ENCODE assay signal across 13 cellular contexts in genomic region chr3:22729981-22730380, GRCh38.
DNase-seq lines count a peak whose midpoint lies in the region; ATAC-seq and TF ChIP-seq lines count a peak whose summit lies in the region.
"Had no signal": no experiment of that assay in that cellular context is flagged by ENCODE, and none has a peak within 500 bp of the region (broad histone marks: within the 10 kb centered on the region; RNA-seq: fewer than 3 reads in every experiment).

No MANE protein-coding gene starts in this region.

- H3K4me1 Mint-ChIP-seq in MCF 10A (ENCODE audit: insufficient read depth, unreplicated experiment) (peaks cover 18% of the 10 kb centered on the region), endothelial cell (ENCODE audit: unreplicated experiment) (peaks cover 6% of the 10 kb centered on the region)

- intact Hi-C loops in MCF 10A (cut with micrococcal nuclease) (loop anchor here (1.0 kb wide), 1 partner anchor 157 kb away; no protein-coding TSS in a partner anchor), breast epithelium (cut with DNase I; ENCODE audit: low total_unique reads) (no loop called here), transverse colon (cut with DNase I; ENCODE audit: low total_unique reads) (no loop called here)

- no peaks in the 10 kb centered on the region for H3K9me2 ChIP-seq in OCI-LY1 (ENCODE audit: low read depth, low read length)

- no peak overlapping the region for H3K4me2 ChIP-seq in OCI-LY1 (ENCODE audit: low read length)
- H3K4me2 ChIP-seq: KMS-11 had no signal

- no TSS peak for BruUV-seq in MCF 10A (replicated peaks; lab: Mats Ljungman, UMichigan)

- no peak overlapping the region for H3K27ac Mint-ChIP-seq in MCF 10A (ENCODE audit: low read depth, unreplicated experiment)
- H3K27ac Mint-ChIP-seq in endothelial cell (ENCODE audit: unreplicated experiment): no peak overlapping the region

- DNase-seq in MCF 10A (ENCODE audit: unreplicated experiment): peak; percentile 35
- DNase-seq in breast epithelium (ENCODE audit: low spot score in 2 of 2): no peak
- peak; percentile 8 for DNase-seq in endothelial cell (ENCODE audit: low spot score)
- no peak for DNase-seq in transverse colon
- DNase-seq in stimulated activated CD4-positive, alpha-beta T cell treated with anti-CD3 and anti-CD28 coated beads, Interleukin-12 subunit alpha, Interleukin-12 subunit beta, amount 100 ng/mL, for 4 hours: no peak
- DNase-seq in GM19238 (ENCODE audit: insufficient read length, low spot score): no peak
- DNase-seq: activated T-cell treated with anti-CD3 and anti-CD28 coated beads, Interleukin-2, amount 50 U/mL, for 1 hour; lower lobe of right lung; NCI-H510A; psoas muscle had no signal

- no peak for TF ChIP-seq POLR2A in breast epithelium (IDR thresholded peaks at IDR 0.05)
- TF ChIP-seq POLR2A in transverse colon (IDR thresholded peaks at IDR 0.05): no peak

- H3K27ac ChIP-seq in breast epithelium: no peak overlapping the region
- no peak overlapping the region for H3K27ac ChIP-seq in OCI-LY1 (ENCODE audit: low read depth, low read length, poor library complexity, severe bottlenecking)
- no peak overlapping the region for H3K27ac ChIP-seq in transverse colon
- H3K27ac ChIP-seq: KMS-11, lower lobe of right lung, psoas muscle had no signal

- H3K36me3 ChIP-seq in breast epithelium (no peaks in the 10 kb centered on the region), OCI-LY1 (ENCODE audit: insufficient read depth, low read length) (no peaks in the 10 kb centered on the region), transverse colon (no peaks in the 10 kb centered on the region)
- H3K36me3 ChIP-seq: lower lobe of right lung had no signal

- no peak for ATAC-seq in GM18867 (IDR thresholded peaks at IDR 0.05; ENCODE audit: unreplicated experiment)
- ATAC-seq: lower lobe of right lung, psoas muscle had no signal

- no peaks in the 10 kb centered on the region for H3F3A ChIP-seq in OCI-LY1 (ENCODE audit: insufficient read depth, low read length)

- in situ Hi-C loops in transverse colon (cut with MboI; ENCODE audit: low pct_ligation_motif_present in 1 of 4, low pct_unique_long_range_greater_than_20kb in 1 of 4, low sequenced_read_pairs in 3 of 4): no loop called here

- H4K20me1 ChIP-seq in OCI-LY1 (ENCODE audit: insufficient read depth, low read length): no peaks in the 10 kb centered on the region

- TF ChIP-seq EP300 in transverse colon (IDR thresholded peaks at IDR 0.05; ENCODE audit: low read depth): no peak

- no peaks in the 10 kb centered on the region for H3K9me3 Mint-ChIP-seq in MCF 10A (ENCODE audit: unreplicated experiment)
- H3K9me3 Mint-ChIP-seq in endothelial cell (ENCODE audit: unreplicated experiment): no peaks in the 10 kb centered on the region

- H3K9me3 ChIP-seq in breast epithelium: no peaks in the 10 kb centered on the region
- H3K9me3 ChIP-seq in OCI-LY1 (ENCODE audit: low read length): no peaks in the 10 kb centered on the region
- no peaks in the 10 kb centered on the region for H3K9me3 ChIP-seq in transverse colon
- H3K9me3 ChIP-seq: lower lobe of right lung, psoas muscle had no signal

- H3K36me3 Mint-ChIP-seq in MCF 10A (ENCODE audit: insufficient read depth, unreplicated experiment) (no peaks in the 10 kb centered on the region), endothelial cell (ENCODE audit: low read depth, unreplicated experiment) (no peaks in the 10 kb centered on the region)

- H3K79me2 ChIP-seq in OCI-LY1 (ENCODE audit: insufficient read depth, low read length): no peaks in the 10 kb centered on the region

- no peak overlapping the region for H3K9ac ChIP-seq in OCI-LY1 (ENCODE audit: low read length)
- H3K9ac ChIP-seq: KMS-11 had no signal

- WGBS in transverse colon (ENCODE audit: low coverage in 1 of 2), 2 donors: 16 to 23% methylated on average over 1 of the region's 1 CpG

- H3K4me3 Mint-ChIP-seq in MCF 10A (ENCODE audit: unreplicated experiment) (no peak overlapping the region), endothelial cell (ENCODE audit: unreplicated experiment) (no peak overlapping the region)

- no peaks in the 10 kb centered on the region for H3K27me3 Mint-ChIP-seq in MCF 10A (ENCODE audit: insufficient read depth, unreplicated experiment)
- H3K27me3 Mint-ChIP-seq in endothelial cell (ENCODE audit: unreplicated experiment): no peaks in the 10 kb centered on the region

- POLR2A ChIA-PET in MCF 10A (lab: Yijun Ruan, JAX): interaction anchor here (0.6 to 1.4 kb wide), 4 partner anchors 10 to 212 kb away, joined by 3 to 5 read pairs (median 3); no protein-coding TSS in a partner anchor

- H3K27me3 ChIP-seq in breast epithelium (no peaks in the 10 kb centered on the region), OCI-LY1 (ENCODE audit: insufficient read depth, low read length) (no peaks in the 10 kb centered on the region), transverse colon (no peaks in the 10 kb centered on the region)

- H3K4me3 ChIP-seq in breast epithelium (no peak overlapping the region), OCI-LY1 (ENCODE audit: low read depth, low read length, poor library complexity, severe bottlenecking) (no peak overlapping the region), transverse colon (no peak overlapping the region)
- H3K4me3 ChIP-seq: lower lobe of right lung, psoas muscle had no signal

- CTCF ChIA-PET in MCF 10A (lab: Yijun Ruan, JAX): interaction anchor here (0.6 to 3.6 kb wide), 12 partner anchors 13 to 1402 kb away, joined by 3 to 53 read pairs (median 4); no protein-coding TSS in a partner anchor

- no peaks in the 10 kb centered on the region for H3K4me1 ChIP-seq in breast epithelium
- H3K4me1 ChIP-seq in OCI-LY1 (ENCODE audit: insufficient read depth, low read length, severe bottlenecking): no peaks in the 10 kb centered on the region
- H3K4me1 ChIP-seq in transverse colon: peaks cover 0 to 17% (median 2%) of the 10 kb centered on the region in 4 donors
- H3K4me1 ChIP-seq: lower lobe of right lung, psoas muscle had no signal

- no peak overlapping the region for H2AFZ ChIP-seq in OCI-LY1 (ENCODE audit: low read length)

- TF ChIP-seq CTCF in MCF 10A (IDR thresholded peaks at IDR 0.05; ENCODE audit: unreplicated experiment): peak; percentile 45
- TF ChIP-seq CTCF in breast epithelium (IDR thresholded peaks at IDR 0.05): no peak
- TF ChIP-seq CTCF in OCI-LY1 (IDR thresholded peaks at IDR 0.05; ENCODE audit: low read length): peak; percentile 13; the same call in 1 of the 2 replicates
- TF ChIP-seq CTCF in endothelial cell (IDR thresholded peaks at IDR 0.05; ENCODE audit: unreplicated experiment): peak; percentile 56
- peak in 3 of 5 experiments; percentile 33 to 45 (median 36) for TF ChIP-seq CTCF in transverse colon (IDR thresholded peaks at IDR 0.05)

Comparison
In these comparisons a context has a peak if more than half of its experiments do, and no peak if none do; other contexts are left out.
1. DNase-seq: peak in MCF 10A (single experiment) and endothelial cell (single experiment); none in breast epithelium (0 of 2), transverse colon (single experiment), stimulated activated CD4-positive, alpha-beta T cell treated with anti-CD3 and anti-CD28 coated beads, Interleukin-12 subunit alpha, Interleukin-12 subunit beta, amount 100 ng/mL, for 4 hours (single experiment) and GM19238 (single experiment).
2. CTCF ChIP-seq: peak in MCF 10A (single experiment), OCI-LY1 (single experiment), endothelial cell (single experiment) and transverse colon (3 of 5); none in breast epithelium (0 of 3).